Comparison of ENCODE assay signal across 2 cellular contexts in the genomic region with DNA sequence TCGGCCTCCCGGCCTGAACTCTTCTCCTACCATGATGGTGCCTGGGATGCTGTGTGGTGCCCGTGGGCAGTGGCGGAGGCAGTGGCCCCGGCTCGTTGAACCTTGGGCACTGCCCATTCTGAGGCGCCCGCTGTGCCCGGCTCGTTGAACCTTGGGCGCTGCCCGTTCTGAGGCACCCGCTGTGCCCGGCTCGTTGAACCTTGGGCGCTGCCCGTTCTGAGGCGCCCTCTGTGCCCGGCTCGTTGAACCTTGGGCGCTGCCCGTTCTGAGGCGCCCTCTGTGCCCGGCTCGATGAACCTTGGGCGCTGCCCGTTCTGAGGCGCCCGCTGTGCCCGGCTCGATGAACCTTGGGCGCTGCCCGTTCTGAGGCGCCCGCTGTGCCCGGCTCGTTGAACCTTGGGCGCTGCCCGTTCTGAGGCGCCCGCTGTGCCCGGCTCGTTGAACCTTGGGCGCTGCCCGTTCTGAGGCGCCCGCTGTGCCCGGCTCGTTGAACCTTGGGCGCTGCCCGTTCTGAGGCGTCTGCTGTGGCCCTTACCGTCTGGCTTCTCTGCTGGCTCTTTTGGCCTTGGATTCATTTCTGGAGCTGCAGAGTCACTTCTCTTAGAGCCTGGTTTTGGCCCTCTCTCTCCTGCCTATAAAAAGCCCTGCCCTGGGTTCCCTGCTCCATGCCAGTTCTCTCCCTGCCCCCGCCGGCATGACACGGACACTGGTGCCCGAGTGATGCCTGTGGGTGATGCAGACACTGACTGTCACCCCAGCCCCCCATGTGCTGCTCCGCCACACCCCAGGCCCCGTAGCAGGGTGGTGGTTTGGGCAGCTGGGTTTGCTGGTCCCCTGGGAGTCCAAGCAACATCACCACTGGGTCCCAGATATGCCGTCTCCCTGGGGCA.
A peak's percentile ranks its signal among the peaks of the same experiment; 100 is the strongest.
TF ChIP-seq lines count a peak whose summit lies in the region.

No MANE protein-coding gene starts in this region.

TF ChIP-seq in HEK293, 187 proteins besides CTCF, POLR2A, EP300 and RAD21:
- TF ChIP-seq, protein P1, sequence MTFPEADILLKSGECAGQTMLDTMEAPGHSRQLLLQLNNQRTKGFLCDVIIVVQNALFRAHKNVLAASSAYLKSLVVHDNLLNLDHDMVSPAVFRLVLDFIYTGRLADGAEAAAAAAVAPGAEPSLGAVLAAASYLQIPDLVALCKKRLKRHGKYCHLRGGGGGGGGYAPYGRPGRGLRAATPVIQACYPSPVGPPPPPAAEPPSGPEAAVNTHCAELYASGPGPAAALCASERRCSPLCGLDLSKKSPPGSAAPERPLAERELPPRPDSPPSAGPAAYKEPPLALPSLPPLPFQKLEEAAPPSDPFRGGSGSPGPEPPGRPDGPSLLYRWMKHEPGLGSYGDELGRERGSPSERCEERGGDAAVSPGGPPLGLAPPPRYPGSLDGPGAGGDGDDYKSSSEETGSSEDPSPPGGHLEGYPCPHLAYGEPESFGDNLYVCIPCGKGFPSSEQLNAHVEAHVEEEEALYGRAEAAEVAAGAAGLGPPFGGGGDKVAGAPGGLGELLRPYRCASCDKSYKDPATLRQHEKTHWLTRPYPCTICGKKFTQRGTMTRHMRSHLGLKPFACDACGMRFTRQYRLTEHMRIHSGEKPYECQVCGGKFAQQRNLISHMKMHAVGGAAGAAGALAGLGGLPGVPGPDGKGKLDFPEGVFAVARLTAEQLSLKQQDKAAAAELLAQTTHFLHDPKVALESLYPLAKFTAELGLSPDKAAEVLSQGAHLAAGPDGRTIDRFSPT (tag by site-specific recombination; IDR thresholded peaks at IDR 0.05) = 0 out of 2 replicates have a peak, but pooled peaks have one; percentile 29
TF ChIP-seq in HEK293: peak in this region for 1; not testable (repeated sequence) for 186.

TF ChIP-seq in K562, 482 proteins besides CTCF, POLR2A, EP300 and RAD21:
- TF ChIP-seq HNRNPL (IDR thresholded peaks at IDR 0.05; ENCODE audit: low read depth, low read length) = peak; percentile 98
